8 cellular contexts compared by ENCODE assay signal in the genomic region with DNA sequence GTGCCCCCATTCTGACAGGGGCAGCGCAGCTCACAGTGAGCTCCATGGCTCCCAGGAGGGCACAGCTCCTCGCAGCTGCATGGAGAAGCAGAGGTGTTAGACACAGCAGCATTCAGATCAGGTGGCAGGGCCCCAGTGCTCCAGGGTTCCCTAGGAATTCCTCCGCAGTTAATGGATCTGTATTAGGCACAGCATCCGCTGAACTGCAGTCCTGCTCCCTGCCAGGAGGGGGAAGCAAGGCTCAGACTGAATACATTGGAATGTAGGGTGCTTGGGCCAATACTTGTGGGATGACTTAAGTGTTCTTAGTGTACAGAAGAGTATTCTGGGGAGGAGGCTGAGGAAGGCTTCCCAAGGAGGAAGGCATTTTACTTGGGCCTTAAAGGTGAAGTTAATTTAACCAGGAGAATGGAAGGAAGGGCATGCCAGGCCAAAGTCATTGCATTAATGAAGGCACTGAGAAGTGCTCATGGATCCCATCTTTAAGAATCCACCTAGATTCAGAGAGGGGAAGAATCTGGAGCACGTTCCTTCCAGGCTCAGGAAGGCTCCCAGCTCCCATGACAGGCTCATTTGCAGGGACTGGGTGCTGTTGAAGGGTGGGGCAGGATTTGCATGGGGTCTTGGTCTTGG.
DNase-seq lines count a peak whose midpoint lies in the region; ATAC-seq and TF ChIP-seq lines count a peak whose summit lies in the region.

No MANE protein-coding gene starts in this region.

- H3K4me1 Mint-ChIP-seq in activated naive CD4-positive, alpha-beta T cell treated with anti-CD3 and anti-CD28 coated beads for 36 hours (ENCODE audit: low read depth): peaks cover 11% of the 10 kb centered on the region
- H3K4me1 Mint-ChIP-seq in activated T-cell treated with anti-CD3 and anti-CD28 coated beads, Interleukin-2, amount 50 U/mL, for 72 hours (ENCODE audit: low read depth): peaks cover 4% of the 10 kb centered on the region

- CTCF ChIA-PET in activated naive CD4-positive, alpha-beta T cell treated with anti-CD3 and anti-CD28 coated beads for 36 hours (lab: Charles Lee): no interaction called here

- no peak overlapping the region for H3K4me3 ChIP-seq in cardiac muscle cell
- no peak overlapping the region for H3K4me3 ChIP-seq in retinal pigment epithelial cell (ENCODE audit: low read length)

- no peaks in the 10 kb centered on the region for H3K4me1 ChIP-seq in cardiac muscle cell (ENCODE audit: low read depth)

- no peak overlapping the region for H3K27ac ChIP-seq in cardiac muscle cell

- H3K4me3 Mint-ChIP-seq in activated naive CD4-positive, alpha-beta T cell treated with anti-CD3 and anti-CD28 coated beads for 36 hours: no peak overlapping the region
- H3K4me3 Mint-ChIP-seq in activated T-cell treated with anti-CD3 and anti-CD28 coated beads, Interleukin-2, amount 50 U/mL, for 72 hours: peak overlapping the region; percentile 10 to 78

- H3K27me3 Mint-ChIP-seq in activated naive CD4-positive, alpha-beta T cell treated with anti-CD3 and anti-CD28 coated beads for 36 hours (ENCODE audit: low read depth): peaks cover 17% of the 10 kb centered on the region
- H3K27me3 Mint-ChIP-seq in activated T-cell treated with anti-CD3 and anti-CD28 coated beads, Interleukin-2, amount 50 U/mL, for 72 hours (ENCODE audit: low read depth): peaks cover 15% of the 10 kb centered on the region

- no peaks in the 10 kb centered on the region for H3K36me3 ChIP-seq in cardiac muscle cell

- intact Hi-C loops in activated naive CD4-positive, alpha-beta T cell treated with anti-CD3 and anti-CD28 coated beads for 36 hours (cut with micrococcal nuclease): loop anchor here (5.0 kb wide), 1 partner anchor 306 kb away; no protein-coding TSS in a partner anchor

- no peak overlapping the region for H3K27ac Mint-ChIP-seq in activated naive CD4-positive, alpha-beta T cell treated with anti-CD3 and anti-CD28 coated beads for 36 hours
- no peak overlapping the region for H3K27ac Mint-ChIP-seq in activated T-cell treated with anti-CD3 and anti-CD28 coated beads, Interleukin-2, amount 50 U/mL, for 72 hours

- DNase-seq in activated naive CD4-positive, alpha-beta T cell treated with anti-CD3 and anti-CD28 coated beads for 36 hours: peak; percentile 53
- no peak for DNase-seq in activated naive CD4-positive, alpha-beta T cell treated with anti-CD3 and anti-CD28 coated beads, Interleukin-2, amount 50 U/mL, for 16 hours
- DNase-seq in MV-4-11 (lab: John Stamatoyannopoulos, UW): peak; percentile 27
- peak; percentile 11 to 23 for DNase-seq in activated T-cell treated with anti-CD3 and anti-CD28 coated beads, Interleukin-2, amount 50 U/mL, for 72 hours
- peak; percentile 74 to 89 for DNase-seq in cardiac muscle cell (ENCODE audit: low read depth in 1 of 2, low spot score in 1 of 2)
- peak; percentile 34 for DNase-seq in retinal pigment epithelial cell (ENCODE audit: low read depth)
- no peak for DNase-seq in NCI-H1092 treated with DMSO at 0.1 percent for 48 hours (lab: John Stamatoyannopoulos, UW)
- DNase-seq in NCI-H510A (lab: John Stamatoyannopoulos, UW): no peak

- no peaks in the 10 kb centered on the region for H3K9me3 ChIP-seq in cardiac muscle cell (ENCODE audit: low read depth)

- no peaks in the 10 kb centered on the region for H3K9me3 Mint-ChIP-seq in activated naive CD4-positive, alpha-beta T cell treated with anti-CD3 and anti-CD28 coated beads for 36 hours
- no peaks in the 10 kb centered on the region for H3K9me3 Mint-ChIP-seq in activated T-cell treated with anti-CD3 and anti-CD28 coated beads, Interleukin-2, amount 50 U/mL, for 72 hours

- ATAC-seq in activated T-cell treated with anti-CD3 and anti-CD28 coated beads, Interleukin-2, amount 50 U/mL, for 72 hours (replicated peaks in 1 of 2): no peak

- H3K36me3 Mint-ChIP-seq in activated naive CD4-positive, alpha-beta T cell treated with anti-CD3 and anti-CD28 coated beads for 36 hours (ENCODE audit: low read depth): no peaks in the 10 kb centered on the region
- no peaks in the 10 kb centered on the region for H3K36me3 Mint-ChIP-seq in activated T-cell treated with anti-CD3 and anti-CD28 coated beads, Interleukin-2, amount 50 U/mL, for 72 hours (ENCODE audit: insufficient read depth in 2 of 2)

- TF ChIP-seq CTCF in cardiac muscle cell (IDR thresholded peaks at IDR 0.05; ENCODE audit: low read depth, low read length) (peak; percentile 91), retinal pigment epithelial cell (conservative IDR thresholded peaks at IDR 0.05; ENCODE audit: low read depth, low read length) (peak; percentile 88)

- peaks cover 19% of the 10 kb centered on the region for H3K27me3 ChIP-seq in cardiac muscle cell

Comparison
In these comparisons a context has a peak if more than half of its experiments do, and no peak if none do; other contexts are left out.
1. DNase-seq: peak in activated naive CD4-positive, alpha-beta T cell treated with anti-CD3 and anti-CD28 coated beads for 36 hours (single experiment), MV-4-11 (single experiment), activated T-cell treated with anti-CD3 and anti-CD28 coated beads, Interleukin-2, amount 50 U/mL, for 72 hours (2 of 2), cardiac muscle cell (2 of 2) and retinal pigment epithelial cell (single experiment); none in activated naive CD4-positive, alpha-beta T cell treated with anti-CD3 and anti-CD28 coated beads, Interleukin-2, amount 50 U/mL, for 16 hours (single experiment), NCI-H1092 treated with DMSO at 0.1 percent for 48 hours (single experiment) and NCI-H510A (single experiment).